Comparison of ENCODE assay signal across 9 cellular contexts in genomic region chr20:62219992-62220665, GRCh38. TPM values are rescaled to one million over a fixed set of nuclear protein-coding genes. Genes with fewer than 3 reads are reported as not detected.
A peak's percentile ranks its signal among the peaks of the same experiment; 100 is the strongest.
DNase-seq lines count a peak whose midpoint lies in the region; ATAC-seq and TF ChIP-seq lines count a peak whose summit lies in the region.
"Had no signal": no experiment of that assay in that cellular context is flagged by ENCODE, and none has a peak within 500 bp of the region (broad histone marks: within the 10 kb centered on the region; RNA-seq: fewer than 3 reads in every experiment).

HRH3 (minus strand) TSS chr20:62220278; CDS start chr20:62219970, 308 bp downstream.

- POLR2A ChIA-PET in naive thymus-derived CD8-positive, alpha-beta T cell (lab: Charles Lee), result no interaction called here

- TF ChIP-seq EP300 in tibial nerve (IDR thresholded peaks at IDR 0.05), result no peak

- no peak for TF ChIP-seq POLR2A in tibial nerve (IDR thresholded peaks at IDR 0.05)

- no peaks in the 10 kb centered on the region for H3K9me3 Mint-ChIP-seq in naive thymus-derived CD8-positive, alpha-beta T cell

- DNase-seq in ELR (ENCODE audit: low read depth) (peak; percentile 39), Kasumi-1 (lab: John Stamatoyannopoulos, UW) (peak; percentile 6 to 24), tibial nerve (ENCODE audit: low spot score in 2 of 2) (no peak)
- DNase-seq in activated CD4-positive, alpha-beta T cell treated with anti-CD3 and anti-CD28 coated beads for 48 hours, result peak; percentile 21
- peak; percentile 8 to 29 (median 9) for DNase-seq in effector memory CD4-positive, alpha-beta T cell
- peak in 8 of 10 donors; percentile 17 to 63 (median 44) for DNase-seq in naive thymus-derived CD8-positive, alpha-beta T cell

- H3K9me3 ChIP-seq in effector memory CD4-positive, alpha-beta T cell (ENCODE audit: control insufficient read depth, low read length), result no peaks in the 10 kb centered on the region
- no peaks in the 10 kb centered on the region for H3K9me3 ChIP-seq in tibial nerve

- H3K4me1 Mint-ChIP-seq in naive thymus-derived CD8-positive, alpha-beta T cell, result peaks cover 3 to 8% (median 4%) of the 10 kb centered on the region in 4 donors

- H3K27me3 ChIP-seq in effector memory CD4-positive, alpha-beta T cell (replicated peaks; ENCODE audit: control insufficient read depth, insufficient read depth, low read length, poor library complexity, severe bottlenecking), result peaks cover 42% of the 10 kb centered on the region
- H3K27me3 ChIP-seq in tibial nerve, result peaks cover 0 to 95% of the 10 kb centered on the region in 2 donors

- no peaks in the 10 kb centered on the region for H3K36me3 ChIP-seq in effector memory CD4-positive, alpha-beta T cell (ENCODE audit: control insufficient read depth, insufficient read depth, low read length)
- no peaks in the 10 kb centered on the region for H3K36me3 ChIP-seq in tibial nerve

- H3K36me3 Mint-ChIP-seq in naive thymus-derived CD8-positive, alpha-beta T cell, result peaks cover 0 to 2% (median 0%) of the 10 kb centered on the region in 3 donors

- TF ChIP-seq CTCF in tibial nerve (IDR thresholded peaks at IDR 0.05), result no peak

- ATAC-seq in naive thymus-derived CD8-positive, alpha-beta T cell, result peak; percentile 82 to 88
- ATAC-seq in HG02884 (IDR thresholded peaks at IDR 0.05; ENCODE audit: unreplicated experiment), result no peak
- no peak for ATAC-seq in HG03565 (IDR thresholded peaks at IDR 0.05; ENCODE audit: unreplicated experiment)

- 1% methylated on average over 27 to 37 of the region's 84 CpGs for WGBS in tibial nerve, 2 donors

- no peak within 1 kb of the TSS for H3K4me3 ChIP-seq in effector memory CD4-positive, alpha-beta T cell (ENCODE audit: insufficient read depth, low read depth, low read length, poor library complexity, severe bottlenecking)
- H3K4me3 ChIP-seq in tibial nerve, result peak within 1 kb of the TSS in 1 of 4 donors; percentile 48

- no peak within 1 kb of the TSS for H3K27ac ChIP-seq in effector memory CD4-positive, alpha-beta T cell (ENCODE audit: insufficient read depth, low read length, poor library complexity, severe bottlenecking)
- no peak within 1 kb of the TSS for H3K27ac ChIP-seq in tibial nerve

- peak within 1 kb of the TSS; percentile 31 to 75 (median 59) for H3K4me3 Mint-ChIP-seq in naive thymus-derived CD8-positive, alpha-beta T cell

- peaks cover 6 to 71% (median 39%) of the 10 kb centered on the region in 5 donors for H3K27me3 Mint-ChIP-seq in naive thymus-derived CD8-positive, alpha-beta T cell

- H3K27ac Mint-ChIP-seq in naive thymus-derived CD8-positive, alpha-beta T cell, result peak within 1 kb of the TSS in 1 of 10 donors; percentile 81

- peaks cover 10% of the 10 kb centered on the region for H3K4me1 ChIP-seq in effector memory CD4-positive, alpha-beta T cell (ENCODE audit: control insufficient read depth, insufficient read depth, low read length, poor library complexity, severe bottlenecking)
- H3K4me1 ChIP-seq in tibial nerve, result peaks cover 0 to 19% (median 4%) of the 10 kb centered on the region in 4 donors

RNA-seq across cellular contexts. Expression of gene HRH3, which starts in this region (rescaled TPM):
- total RNA-seq in naive thymus-derived CD8-positive, alpha-beta T cell, result not detected
- not detected for polyA plus RNA-seq in naive thymus-derived CD8-positive, alpha-beta T cell
- total RNA-seq in tibial nerve, result not detected
- total RNA-seq: kidney epithelial cell had no signal

Comparison
In these comparisons a context has a peak if more than half of its experiments do, and no peak if none do; other contexts are left out.
1. Peak in DNase-seq and ATAC-seq in naive thymus-derived CD8-positive, alpha-beta T cell; RNA of the gene not detected or under 1 TPM.
2. DNase-seq: peak in ELR (single experiment), Kasumi-1 (2 of 2), activated CD4-positive, alpha-beta T cell treated with anti-CD3 and anti-CD28 coated beads for 48 hours (single experiment) and effector memory CD4-positive, alpha-beta T cell (3 of 3); none in tibial nerve (0 of 2).